ENCODE assay signal across 11 cellular contexts in the genomic region with DNA sequence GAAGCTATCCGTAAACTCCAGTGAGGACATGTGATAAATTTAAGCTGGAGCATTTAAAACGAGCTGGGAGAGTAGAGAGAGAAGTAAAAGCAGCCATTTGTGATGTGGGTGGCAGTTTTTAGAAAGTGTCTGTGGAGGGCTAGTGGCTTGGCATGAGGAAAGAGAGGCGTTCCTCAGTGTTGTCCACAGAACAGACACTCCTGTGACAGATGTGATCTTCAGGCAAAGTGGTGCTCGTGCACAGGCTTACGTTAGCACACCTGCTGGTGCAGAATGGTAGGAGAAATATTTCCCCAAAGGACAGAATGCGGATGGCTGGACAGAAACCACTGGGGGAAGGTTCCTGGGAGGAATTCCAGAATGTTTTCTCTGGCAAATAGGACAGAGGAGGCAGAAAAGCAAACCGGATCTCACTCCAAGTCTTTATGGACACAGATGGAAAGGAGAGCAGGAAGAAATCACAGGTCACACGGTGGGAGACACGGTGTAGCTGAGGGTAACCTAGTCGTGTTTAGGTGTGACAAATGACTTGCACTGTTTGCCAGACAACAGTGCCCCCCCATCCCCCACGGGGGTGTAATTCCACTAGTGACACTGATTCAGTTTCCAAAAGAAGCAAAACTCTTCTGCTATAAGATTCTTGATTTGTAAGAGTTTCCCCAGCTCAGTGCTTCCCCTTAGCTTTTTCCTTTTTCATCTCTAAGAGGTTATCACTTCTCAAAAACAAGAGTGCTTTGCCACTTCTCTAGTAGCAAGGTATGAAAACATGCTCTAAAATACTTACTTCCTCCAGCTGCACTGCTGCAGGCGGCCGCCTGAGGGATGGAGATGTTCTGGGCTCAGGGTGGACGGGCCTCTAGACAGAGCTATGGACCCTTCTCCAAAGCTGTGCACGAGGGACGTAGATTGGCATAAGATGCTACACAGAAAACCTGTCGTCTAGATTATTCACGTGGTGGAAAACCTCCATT.
DNase-seq lines count a peak whose midpoint lies in the region; ATAC-seq, FAIRE-seq and TF ChIP-seq lines count a peak whose summit lies in the region.
"Had no signal": no experiment of that assay in that cellular context is flagged by ENCODE, and none has a peak within 500 bp of the region (broad histone marks: within the 10 kb centered on the region; RNA-seq: fewer than 3 reads in every experiment).

No MANE protein-coding gene starts in this region.

- H3K14ac ChIP-seq in trophoblast cell (ENCODE audit: low read length): no peak overlapping the region

- no peaks in the 10 kb centered on the region for H3K79me2 ChIP-seq in trophoblast cell (ENCODE audit: control insufficient read depth, insufficient read depth, low read length, poor library complexity)

- H4K91ac ChIP-seq in trophoblast cell (ENCODE audit: low read depth, low read length): no peak overlapping the region

- peaks cover 74% of the 10 kb centered on the region for H3K4me1 Mint-ChIP-seq in memory B cell

- no peaks in the 10 kb centered on the region for H3K9me3 Mint-ChIP-seq in memory B cell

- H2BK5ac ChIP-seq in trophoblast cell (ENCODE audit: low read depth, low read length, poor library complexity): no peak overlapping the region

- no peak overlapping the region for H4K8ac ChIP-seq in trophoblast cell (ENCODE audit: low read depth, low read length)

- DNase-seq in memory B cell (ENCODE audit: low spot score in 2 of 2): peak; percentile 23 to 32
- DNase-seq in trophoblast cell: no peak
- DNase-seq in effector CD4-positive, alpha-beta T cell: no peak
- DNase-seq in RCC 7860 (ENCODE audit: low spot score): no peak
- no peak for DNase-seq in hepatic stellate cell (ENCODE audit: low spot score)
- DNase-seq: body of pancreas; stimulated activated CD8-positive, alpha-beta memory T cell treated with anti-CD3 and anti-CD28 coated beads, Interleukin-4, amount 100 ng/mL, for 48 hours had no signal

- no peak overlapping the region for H4K12ac ChIP-seq in trophoblast cell (ENCODE audit: low read depth, low read length)

- H2BK12ac ChIP-seq in trophoblast cell (ENCODE audit: low read length): no peak overlapping the region

- no peaks in the 10 kb centered on the region for H3K9me3 ChIP-seq in trophoblast cell (ENCODE audit: insufficient read depth, low read depth, low read length)
- H3K9me3 ChIP-seq: body of pancreas, SJSA1 had no signal

- H2BK120ac ChIP-seq in trophoblast cell (ENCODE audit: insufficient read depth, low read length, poor library complexity): no peak overlapping the region

- H3K36me3 Mint-ChIP-seq in memory B cell: no peaks in the 10 kb centered on the region

- H3K4me3 Mint-ChIP-seq in memory B cell: peak overlapping the region; percentile 39

- no peak overlapping the region for H2AFZ ChIP-seq in trophoblast cell (ENCODE audit: insufficient read depth, low read length, poor library complexity)

- no peaks in the 10 kb centered on the region for H3K27me3 ChIP-seq in trophoblast cell (ENCODE audit: insufficient read depth, low read length)
- H3K27me3 ChIP-seq: body of pancreas, SJSA1 had no signal

- peak overlapping the region; percentile 73 for H3K27ac Mint-ChIP-seq in memory B cell

- H3K23ac ChIP-seq in trophoblast cell (ENCODE audit: low read length): no peak overlapping the region

- ATAC-seq in GM18505 (IDR thresholded peaks at IDR 0.05; ENCODE audit: unreplicated experiment) (peak; percentile 46), GM21515 (IDR thresholded peaks at IDR 0.05; ENCODE audit: unreplicated experiment) (peak; percentile 55), HG03460 (IDR thresholded peaks at IDR 0.05; ENCODE audit: unreplicated experiment) (peak; percentile 41), memory B cell (ENCODE audit: low read depth) (peak; percentile 70)
- ATAC-seq: body of pancreas had no signal

- no peak for TF ChIP-seq POLR2A in GM18505 (IDR thresholded peaks at IDR 0.05; ENCODE audit: borderline replicate concordance, extremely low read depth, insufficient read depth, insufficient read length)

- WGBS in trophoblast cell (ENCODE audit: extremely low coverage, insufficient coverage, insufficient read length): no CpG with 5 or more reads among the region's 18 CpGs

- H3K4me1 ChIP-seq in trophoblast cell (ENCODE audit: control insufficient read depth in 1 of 2, insufficient read depth in 2 of 2, low read length in 2 of 2): no peaks in the 10 kb centered on the region

- H3K4me3 ChIP-seq in trophoblast cell (ENCODE audit: low read depth, low read length): no peak overlapping the region
- H3K4me3 ChIP-seq: body of pancreas, SJSA1 had no signal

- FAIRE-seq in RCC 7860 (lab: Jason Lieb, UNC): no peak

- no peak overlapping the region for H3K4ac ChIP-seq in trophoblast cell (ENCODE audit: low read depth, low read length)

- no peak overlapping the region for H3K18ac ChIP-seq in trophoblast cell (ENCODE audit: low read length)

- no peak overlapping the region for H3K9ac ChIP-seq in trophoblast cell (ENCODE audit: low read length)

- H3K79me1 ChIP-seq in trophoblast cell (ENCODE audit: low read length): no peaks in the 10 kb centered on the region

- H3K27me3 Mint-ChIP-seq in memory B cell: no peaks in the 10 kb centered on the region

- no peak overlapping the region for H3K27ac ChIP-seq in trophoblast cell (ENCODE audit: low read depth, low read length)
- H3K27ac ChIP-seq: body of pancreas, SJSA1 had no signal

- no peaks in the 10 kb centered on the region for H3K36me3 ChIP-seq in trophoblast cell (ENCODE audit: control insufficient read depth in 1 of 2, insufficient read depth in 2 of 2, low read length in 2 of 2)
- H3K36me3 ChIP-seq: SJSA1 had no signal

- H3K4me2 ChIP-seq in trophoblast cell (ENCODE audit: low read length): no peak overlapping the region

- no peak overlapping the region for H2AK5ac ChIP-seq in trophoblast cell (ENCODE audit: low read length)

Comparison
In these comparisons a context has a peak if more than half of its experiments do, and no peak if none do; other contexts are left out.
1. DNase-seq: peak in memory B cell (2 of 2); none in trophoblast cell (0 of 2), effector CD4-positive, alpha-beta T cell (single experiment), RCC 7860 (single experiment) and hepatic stellate cell (single experiment).
2. Peak in every context shown above with its lines, with median percentiles within 50 percentile points of each other: ATAC-seq.